8 cellular contexts compared by ENCODE assay signal in genomic region chr1:195704028-195704427, GRCh38.
"Had no signal": no experiment of that assay in that cellular context is flagged by ENCODE, and none has a peak within 500 bp of the region (broad histone marks: within the 10 kb centered on the region; RNA-seq: fewer than 3 reads in every experiment).

No MANE protein-coding gene starts in this region.

- H3K4me2 ChIP-seq: KMS-11 had no signal

- H3K9ac ChIP-seq: KMS-11 had no signal

- ATAC-seq: HepG2 had no signal

- FAIRE-seq: HepG2, HTR-8/SVneo had no signal

- DNase-seq: Karpas-422, Kasumi-1, KBM-7, KG1 had no signal

- H3K27ac ChIP-seq: HL-60, KMS-11 had no signal
